Comparison of ENCODE assay signal across 27 cellular contexts in genomic region chr16:74123195-74123594, GRCh38.
"Had no signal": no experiment of that assay in that cellular context is flagged by ENCODE, and none has a peak within 500 bp of the region (broad histone marks: within the 10 kb centered on the region; RNA-seq: fewer than 3 reads in every experiment).

No MANE protein-coding gene starts in this region.

- H3K9me3 ChIP-seq: testis, thyroid gland, transverse colon, uterus, vagina had no signal

- ATAC-seq: stimulated activated effector memory CD8-positive, alpha-beta T cell treated with anti-CD3 and anti-CD28 coated beads, Interleukin-12 subunit alpha, Interleukin-12 subunit beta, amount 100 ng/mL, for 72 hours; stimulated activated memory B cell treated with anti-CD40 and anti-IgM and Interleukin-4, amounts not matched to agents 10 μg/mL and 1 μg/mL and 100 μg/mL, for 72 hours; stimulated activated naive B cell treated with anti-CD40 and anti-IgM and Interleukin-4, amounts not matched to agents 10 μg/mL and 1 μg/mL and 100 μg/mL, for 72 hours; stimulated activated naive CD8-positive, alpha-beta T cell treated with anti-CD3 and anti-CD28 coated beads, Interleukin-15, amount 100 ng/mL, for 72 hours; stimulated activated naive CD8-positive, alpha-beta T cell treated with anti-CD3 and anti-CD28 coated beads, Interleukin-15, Interleukin-2, amounts not matched to agents 100 U/mL and 50 U/mL, for 24 hours; upper lobe of right lung had no signal

- H3K27ac ChIP-seq: stomach, suprapubic skin, testis, thoracic aorta, thyroid gland, tibial artery, tibial nerve, transverse colon, upper lobe of left lung, upper lobe of right lung, uterus, vagina had no signal

- H3K36me3 ChIP-seq: stomach, suprapubic skin, thoracic aorta, thyroid gland, tibial artery, tibial nerve, transverse colon, upper lobe of left lung, upper lobe of right lung, uterus, vagina had no signal

- DNase-seq: stimulated activated CD4-positive, alpha-beta T cell treated with anti-CD3 and anti-CD28 coated beads, Interleukin-2, amount 100 ng/mL, for 48 hours; stimulated activated CD4-positive, alpha-beta T cell treated with anti-CD3 and anti-CD28 coated beads, Interleukin-4, amount 100 ng/mL, for 1 hour; stimulated activated CD4-positive, alpha-beta T cell treated with anti-CD3 and anti-CD28 coated beads, Interleukin-4, amount 100 ng/mL, for 24 hours; stimulated activated CD4-positive, alpha-beta T cell treated with anti-CD3 and anti-CD28 coated beads, Interleukin-4, amount 100 ng/mL, for 4 hours; stimulated activated CD8-positive, alpha-beta memory T cell treated with anti-CD3 and anti-CD28 coated beads, Interleukin-4, amount 100 ng/mL, for 48 hours; stimulated activated naive B cell treated with anti-CD40 and anti-IgM and Interleukin-4, amounts not matched to agents 10 μg/mL and 1 μg/mL and 100 μg/mL, for 72 hours; stimulated activated naive CD4-positive, alpha-beta T cell; stimulated activated naive CD4-positive, alpha-beta T cell treated with Interleukin-2 at 50 U/mL for 16 hours; stimulated activated naive CD8-positive, alpha-beta T cell treated with anti-CD3 and anti-CD28 coated beads, Interleukin-15, amount 100 ng/mL, for 72 hours; stimulated activated naive CD8-positive, alpha-beta T cell treated with anti-CD3 and anti-CD28 coated beads, Interleukin-15, Interleukin-2, amounts not matched to agents 100 U/mL and 50 U/mL, for 24 hours; stomach; substantia nigra; testis; thyroid gland; tibial artery; transverse colon; trophoblast cell; upper lobe of left lung; upper lobe of right lung; uterus had no signal

- H3K4me3 ChIP-seq: stomach, suprapubic skin, testis, thoracic aorta, thyroid gland, tibial artery, tibial nerve, transverse colon, upper lobe of left lung, upper lobe of right lung, uterus, vagina had no signal

- H3K4me1 ChIP-seq: stomach, suprapubic skin, testis, thyroid gland, tibial artery, tibial nerve, transverse colon, upper lobe of left lung, upper lobe of right lung, uterus, vagina had no signal

- H3K27me3 ChIP-seq: stomach, testis, thyroid gland, tibial artery, tibial nerve, transverse colon, upper lobe of left lung, uterus, vagina had no signal

- FAIRE-seq: urothelium cell line had no signal
